In the genomic region with DNA sequence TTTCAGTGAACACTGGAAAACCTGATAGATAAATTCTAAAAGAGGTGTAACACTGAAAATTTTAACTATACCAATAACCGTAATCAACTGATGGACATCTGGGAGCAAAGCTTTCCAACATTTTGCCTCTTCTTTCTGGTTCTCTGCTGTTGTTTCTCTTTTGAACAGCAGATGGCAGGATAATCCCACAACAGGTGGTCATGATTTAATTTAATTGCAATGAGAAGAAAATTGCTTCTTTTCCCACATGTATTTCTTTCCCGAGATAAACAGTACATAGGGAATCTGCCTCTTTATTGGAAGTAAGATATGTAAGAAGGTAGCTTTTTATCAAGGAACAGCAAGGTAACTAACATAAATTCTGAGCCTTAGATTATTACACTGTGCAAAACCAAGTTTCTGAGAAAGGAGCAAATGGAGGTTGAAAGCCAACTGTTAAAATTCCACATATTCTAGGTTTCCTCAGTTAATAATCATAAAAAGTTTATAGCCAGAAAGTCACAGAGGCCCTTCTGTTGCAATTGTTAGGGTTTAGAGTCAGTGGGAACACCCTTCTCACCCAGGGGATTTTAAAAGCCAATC, we compare ENCODE assay signal across 8 cellular contexts.
DNase-seq lines count a peak whose midpoint lies in the region; ATAC-seq and TF ChIP-seq lines count a peak whose summit lies in the region.

No MANE protein-coding gene starts in this region.

- H3K4me1 ChIP-seq in HCT116 (ENCODE audit: control insufficient read depth in 1 of 2, insufficient read depth in 2 of 2, low read length in 2 of 2), result peaks cover 0 to 10% of the 10 kb centered on the region in 2 experiments; a peak in 3 of 4 replicates

- no peaks in the 10 kb centered on the region for H3K36me3 Mint-ChIP-seq in Calu3 (ENCODE audit: insufficient read depth, unreplicated experiment)
- no peaks in the 10 kb centered on the region for H3K36me3 Mint-ChIP-seq in activated T-helper 1 cell treated with anti-CD3 and anti-CD28 coated beads, Interleukin-12 subunit alpha, Interleukin-12 subunit beta, Interleukin-2, Interleukin-4 antibody, amounts not matched to agents 30 ng/mL and 10 ng/mL and 1 ng/mL, durations not matched to agents 14 hours and 24 hours and 36 hours (ENCODE audit: low read depth)

- H3K9me3 ChIP-seq in HCT116 (ENCODE audit: control insufficient read depth in 1 of 2, insufficient read depth in 1 of 2, low read depth in 1 of 2, low read length in 2 of 2), result no peaks in the 10 kb centered on the region

- H3K4me3 ChIP-seq in HCT116 (replicated peaks in 1 of 2; ENCODE audit: low read depth in 1 of 2, low read length in 2 of 2), result no peak overlapping the region

- H3K4me3 Mint-ChIP-seq in Calu3 (ENCODE audit: low read depth, unreplicated experiment), result no peak overlapping the region
- H3K4me3 Mint-ChIP-seq in activated T-helper 1 cell treated with anti-CD3 and anti-CD28 coated beads, Interleukin-12 subunit alpha, Interleukin-12 subunit beta, Interleukin-2, Interleukin-4 antibody, amounts not matched to agents 30 ng/mL and 10 ng/mL and 1 ng/mL, durations not matched to agents 14 hours and 24 hours and 36 hours, result no peak overlapping the region

- no peak overlapping the region for H3K27ac Mint-ChIP-seq in Calu3 (ENCODE audit: unreplicated experiment)
- H3K27ac Mint-ChIP-seq in activated T-helper 1 cell treated with anti-CD3 and anti-CD28 coated beads, Interleukin-12 subunit alpha, Interleukin-12 subunit beta, Interleukin-2, Interleukin-4 antibody, amounts not matched to agents 30 ng/mL and 10 ng/mL and 1 ng/mL, durations not matched to agents 14 hours and 24 hours and 36 hours, result no peak overlapping the region

- POLR2A ChIA-PET in HCT116 (lab: Charles Lee), result interaction anchor here (0.8 to 2.6 kb wide), 5 partner anchors 15 to 208 kb away, joined by 3 to 19 read pairs (median 4); a partner anchor contains a TSS

- H3K36me3 ChIP-seq in HCT116 (ENCODE audit: control insufficient read depth in 1 of 2, insufficient read depth in 2 of 2, low read length in 2 of 2), result no peaks in the 10 kb centered on the region

- TF ChIP-seq CTCF in Calu3 (IDR thresholded peaks at IDR 0.05; ENCODE audit: unreplicated experiment) (peak; percentile 47), HCT116 (IDR thresholded peaks at IDR 0.05 in 2 of 3, conservative IDR thresholded peaks at IDR 0.05 in 1 of 3; ENCODE audit: borderline replicate concordance in 1 of 3, insufficient read depth in 1 of 3, low read depth in 2 of 3, low read length in 2 of 3) (peak; percentile 77 to 95 (median 92))

- DNase-seq in Calu3 (peak; percentile 45), HCT116 (ENCODE audit: low read depth, low spot score) (peak; percentile 51), NCI-H446 (lab: John Stamatoyannopoulos, UW) (peak; percentile 76 to 77), left cardiac atrium (no peak), sciatic nerve (ENCODE audit: low spot score) (no peak), hepatic stellate cell (ENCODE audit: low spot score) (no peak)
- peak; percentile 36 for DNase-seq in activated T-helper 1 cell treated with anti-CD3 and anti-CD28 coated beads, Interleukin-12 subunit alpha, Interleukin-12 subunit beta, Interleukin-2, Interleukin-4 antibody, amounts not matched to agents 30 ng/mL and 10 ng/mL and 1 ng/mL, durations not matched to agents 14 hours and 24 hours and 36 hours (ENCODE audit: low spot score)

- no peak overlapping the region for H3K27ac ChIP-seq in HCT116 (ENCODE audit: low read depth, low read length)

- H3K27me3 Mint-ChIP-seq in Calu3 (ENCODE audit: unreplicated experiment), result no peaks in the 10 kb centered on the region
- peaks cover 4% of the 10 kb centered on the region for H3K27me3 Mint-ChIP-seq in activated T-helper 1 cell treated with anti-CD3 and anti-CD28 coated beads, Interleukin-12 subunit alpha, Interleukin-12 subunit beta, Interleukin-2, Interleukin-4 antibody, amounts not matched to agents 30 ng/mL and 10 ng/mL and 1 ng/mL, durations not matched to agents 14 hours and 24 hours and 36 hours (ENCODE audit: insufficient read depth)

- intact Hi-C loops in Calu3 (cut with micrococcal nuclease; ENCODE audit: unreplicated experiment), result loop anchor here (1.0 to 2.0 kb wide), 2 partner anchors 74 to 187 kb away; no protein-coding TSS in a partner anchor
- intact Hi-C loops in HCT116 (cut with micrococcal nuclease), result loop anchor here (1.0 to 5.0 kb wide), 4 partner anchors 115 to 276 kb away; a partner anchor contains a TSS
- intact Hi-C loops in activated T-helper 1 cell treated with anti-CD3 and anti-CD28 coated beads, Interleukin-12 subunit alpha, Interleukin-12 subunit beta, Interleukin-2, Interleukin-4 antibody, amounts not matched to agents 30 ng/mL and 10 ng/mL and 1 ng/mL, durations not matched to agents 14 hours and 24 hours and 36 hours (cut with micrococcal nuclease), result loop anchor here (1.0 to 2.0 kb wide), 6 partner anchors 90 to 276 kb away; no protein-coding TSS in a partner anchor
- intact Hi-C loops in left cardiac atrium (cut with DNase I), result loop anchor here (5.0 kb wide), 2 partner anchors 190 to 275 kb away; no protein-coding TSS in a partner anchor
- intact Hi-C loops in sciatic nerve (cut with DNase I), result no loop called here

- TF ChIP-seq POLR2A in HCT116 (IDR thresholded peaks at IDR 0.05; ENCODE audit: borderline replicate concordance, extremely low read depth, insufficient read depth, insufficient read length), result no peak

- CTCF ChIA-PET in Calu3 (lab: Charles Lee) (interaction anchor here (0.7 to 2.0 kb wide), 6 partner anchors 25 to 196 kb away, joined by 4 to 17 read pairs (median 6); a partner anchor contains a TSS), HCT116 (lab: Charles Lee) (interaction anchor here (0.7 to 6.7 kb wide), 21 partner anchors 12 to 406 kb away, joined by 3 to 117 read pairs (median 4); a partner anchor contains a TSS)

- H3K9ac ChIP-seq in HCT116 (ENCODE audit: low read length), result no peak overlapping the region

- H2AFZ ChIP-seq in HCT116 (ENCODE audit: low read depth, low read length, poor library complexity, severe bottlenecking), result peak overlapping the region; percentile 72

- H3K9me2 ChIP-seq in HCT116 (ENCODE audit: insufficient read depth), result no peaks in the 10 kb centered on the region

- TF ChIP-seq RAD21 in HCT116 (IDR thresholded peaks at IDR 0.05; ENCODE audit: low read depth), result peak; percentile 99

- peak overlapping the region; percentile 17; the same call in 1 of the 2 replicates for H3K4me2 ChIP-seq in HCT116 (ENCODE audit: low read length)

- BruUV-seq in Calu3 (replicated peaks; lab: Mats Ljungman, UMichigan) (no TSS peak), HCT116 (replicated peaks; lab: Mats Ljungman, UMichigan) (no TSS peak)

- no peaks in the 10 kb centered on the region for H3K4me1 Mint-ChIP-seq in Calu3 (ENCODE audit: low read depth, unreplicated experiment)
- H3K4me1 Mint-ChIP-seq in activated T-helper 1 cell treated with anti-CD3 and anti-CD28 coated beads, Interleukin-12 subunit alpha, Interleukin-12 subunit beta, Interleukin-2, Interleukin-4 antibody, amounts not matched to agents 30 ng/mL and 10 ng/mL and 1 ng/mL, durations not matched to agents 14 hours and 24 hours and 36 hours (ENCODE audit: low read depth), result peaks cover 15% of the 10 kb centered on the region

- no peaks in the 10 kb centered on the region; the same call in 1 of the 2 replicates for H3K27me3 ChIP-seq in HCT116 (ENCODE audit: insufficient read depth, low read length)

- H4K20me1 ChIP-seq in HCT116 (ENCODE audit: insufficient read depth), result no peaks in the 10 kb centered on the region

- RAD21 ChIA-PET in HCT116 (lab: Charles Lee; ENCODE audit: low non-redundant PET in 1 of 2, low total read pairs in 2 of 2, uncharacterized antibody in 2 of 2, unreplicated experiment in 2 of 2), result interaction anchor here (0.7 to 2.7 kb wide), 6 partner anchors 75 to 189 kb away, joined by 3 to 16 read pairs (median 4); a partner anchor contains a TSS

- H3K9me3 Mint-ChIP-seq in Calu3 (ENCODE audit: low read depth, unreplicated experiment), result no peaks in the 10 kb centered on the region
- H3K9me3 Mint-ChIP-seq in activated T-helper 1 cell treated with anti-CD3 and anti-CD28 coated beads, Interleukin-12 subunit alpha, Interleukin-12 subunit beta, Interleukin-2, Interleukin-4 antibody, amounts not matched to agents 30 ng/mL and 10 ng/mL and 1 ng/mL, durations not matched to agents 14 hours and 24 hours and 36 hours, result no peaks in the 10 kb centered on the region

- 0 out of 2 replicates have a peak, but pooled peaks have one; percentile 38 for ATAC-seq in HCT116
- peak; percentile 41 to 43 for ATAC-seq in left cardiac atrium
- peak; percentile 79 for ATAC-seq in sciatic nerve
- ATAC-seq in GM21390 (IDR thresholded peaks at IDR 0.05; ENCODE audit: unreplicated experiment), result no peak

- no peaks in the 10 kb centered on the region for H3K79me2 ChIP-seq in HCT116 (ENCODE audit: insufficient read depth, low read length)

TF ChIP-seq in HCT116, 20 proteins besides CTCF, POLR2A, EP300 and RAD21 (continues in another document):
- no peak for TF ChIP-seq ZFX (IDR thresholded peaks at IDR 0.05)
- TF ChIP-seq TCF7L2 (IDR thresholded peaks at IDR 0.05; ENCODE audit: borderline replicate concordance, extremely low read depth, insufficient read depth, insufficient read length), result no peak
- TF ChIP-seq CEBPB (IDR thresholded peaks at IDR 0.05; ENCODE audit: low read depth), result no peak
- TF ChIP-seq ELF1 (IDR thresholded peaks at IDR 0.05; ENCODE audit: borderline replicate concordance, low read depth), result no peak
- no peak for TF ChIP-seq EZH2phosphoT487 (IDR thresholded peaks at IDR 0.05; ENCODE audit: borderline replicate concordance)
- TF ChIP-seq YY1 (IDR thresholded peaks at IDR 0.05; ENCODE audit: extremely low read depth, insufficient replicate concordance, low read depth, low read length), result no peak
- TF ChIP-seq, protein P1, sequence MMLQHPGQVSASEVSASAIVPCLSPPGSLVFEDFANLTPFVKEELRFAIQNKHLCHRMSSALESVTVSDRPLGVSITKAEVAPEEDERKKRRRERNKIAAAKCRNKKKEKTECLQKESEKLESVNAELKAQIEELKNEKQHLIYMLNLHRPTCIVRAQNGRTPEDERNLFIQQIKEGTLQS (IDR thresholded peaks at IDR 0.05), result no peak
- TF ChIP-seq SRF (IDR thresholded peaks at IDR 0.05; ENCODE audit: low read depth), result no peak

Comparison
In these comparisons a context has a peak if more than half of its experiments do, and no peak if none do; other contexts are left out.
1. DNase-seq: peak in Calu3 (single experiment), HCT116 (single experiment), NCI-H446 (2 of 2) and activated T-helper 1 cell treated with anti-CD3 and anti-CD28 coated beads, Interleukin-12 subunit alpha, Interleukin-12 subunit beta, Interleukin-2, Interleukin-4 antibody, amounts not matched to agents 30 ng/mL and 10 ng/mL and 1 ng/mL, durations not matched to agents 14 hours and 24 hours and 36 hours (single experiment); none in left cardiac atrium (single experiment), sciatic nerve (single experiment) and hepatic stellate cell (single experiment).